18 cellular contexts compared by ENCODE assay signal in genomic region chrX:28205126-28205525, GRCh38.
DNase-seq lines count a peak whose midpoint lies in the region; ATAC-seq, FAIRE-seq and TF ChIP-seq lines count a peak whose summit lies in the region.
"Had no signal": no experiment of that assay in that cellular context is flagged by ENCODE, and none has a peak within 500 bp of the region (broad histone marks: within the 10 kb centered on the region; RNA-seq: fewer than 3 reads in every experiment).

No MANE protein-coding gene starts in this region.

- no peaks in the 10 kb centered on the region for H3K27me3 ChIP-seq in PC-3 (ENCODE audit: low read length)
- H3K27me3 ChIP-seq in bronchial epithelial cell (ENCODE audit: control insufficient read depth, insufficient read depth, low read length): no peaks in the 10 kb centered on the region
- H3K27me3 ChIP-seq in smooth muscle cell (ENCODE audit: low read depth): no peaks in the 10 kb centered on the region

- intact Hi-C loops in PC-3 (cut with micrococcal nuclease) (no loop called here), left colon (cut with DNase I, micrococcal nuclease) (no loop called here)

- BruUV-seq in PC-3 (replicated peaks; lab: Mats Ljungman, UMichigan): no TSS peak

- H4K20me1 ChIP-seq in PC-3 (ENCODE audit: low read length) (no peaks in the 10 kb centered on the region), smooth muscle cell (ENCODE audit: low read depth) (no peaks in the 10 kb centered on the region)

- peaks cover 6% of the 10 kb centered on the region for H3K9me3 Mint-ChIP-seq in stimulated activated effector memory CD8-positive, alpha-beta T cell treated with anti-CD3 and anti-CD28 coated beads, Interleukin-12 subunit alpha, Interleukin-12 subunit beta, amount 100 ng/mL, for 72 hours
- H3K9me3 Mint-ChIP-seq: CD4-positive, alpha-beta T cell had no signal

- H3K36me3 Mint-ChIP-seq in stimulated activated effector memory CD8-positive, alpha-beta T cell treated with anti-CD3 and anti-CD28 coated beads, Interleukin-12 subunit alpha, Interleukin-12 subunit beta, amount 100 ng/mL, for 72 hours: no peaks in the 10 kb centered on the region
- H3K36me3 Mint-ChIP-seq: IgD-negative memory B cell had no signal

- H3K4me3 ChIP-seq in PC-3 (ENCODE audit: low read length): no peak overlapping the region
- no peak overlapping the region for H3K4me3 ChIP-seq in bronchial epithelial cell (ENCODE audit: low read depth, low read length)
- H3K4me3 ChIP-seq in smooth muscle cell: no peak overlapping the region
- H3K4me3 ChIP-seq: A549 had no signal

- H3F3A ChIP-seq in PC-3 (ENCODE audit: low read length, unreplicated experiment): no peaks in the 10 kb centered on the region
- H3F3A ChIP-seq in smooth muscle cell (ENCODE audit: low read depth): no peaks in the 10 kb centered on the region

- ATAC-seq in PC-3 (no peak), left colon (peak; percentile 66), HG02588 (IDR thresholded peaks at IDR 0.05; ENCODE audit: unreplicated experiment) (no peak)
- ATAC-seq in stimulated activated effector memory CD8-positive, alpha-beta T cell treated with anti-CD3 and anti-CD28 coated beads, Interleukin-12 subunit alpha, Interleukin-12 subunit beta, amount 100 ng/mL, for 72 hours: no peak
- ATAC-seq: A549, HepG2 had no signal

- CTCF ChIA-PET in PC-3 (lab: Charles Lee): no interaction called here

- H3K27ac ChIP-seq in PC-3 (ENCODE audit: low read length): no peak overlapping the region
- H3K27ac ChIP-seq in smooth muscle cell (ENCODE audit: low read depth): no peak overlapping the region
- H3K27ac ChIP-seq: A549, C4-2B had no signal

- DNase-seq in PC-3: peak; percentile 28
- peak; percentile 16 for DNase-seq in bronchial epithelial cell (ENCODE audit: low read depth)
- DNase-seq in left colon: no peak
- DNase-seq in smooth muscle cell (lab: John Stamatoyannopoulos, UW; ENCODE audit: unreplicated experiment): no peak
- DNase-seq in cortex of kidney (lab: John Stamatoyannopoulos, UW): no peak
- DNase-seq in stimulated activated effector memory CD8-positive, alpha-beta T cell treated with anti-CD3 and anti-CD28 coated beads, Interleukin-12 subunit alpha, Interleukin-12 subunit beta, amount 100 ng/mL, for 72 hours (ENCODE audit: low spot score in 2 of 2): no peak
- DNase-seq: AML-193; CD4-positive, alpha-beta T cell; DMS79 treated with DMSO at 0.1 percent for 48 hours; GF-D8; H9 had no signal

- no peak for FAIRE-seq in bronchial epithelial cell (lab: Jason Lieb, UNC)
- FAIRE-seq: GM19239, H1, HepG2 had no signal

- POLR2A ChIA-PET in PC-3 (lab: Charles Lee; ENCODE audit: unreplicated experiment): no interaction called here

- H2AFZ ChIP-seq in PC-3 (ENCODE audit: low read length): no peak overlapping the region
- no peak overlapping the region for H2AFZ ChIP-seq in smooth muscle cell (ENCODE audit: low read depth)

- 0 out of 2 replicates have a peak overlapping the region, but pooled peaks have one; percentile 17 for H3K4me2 ChIP-seq in PC-3 (ENCODE audit: low read length)
- H3K4me2 ChIP-seq in smooth muscle cell: no peak overlapping the region
- H3K4me2 ChIP-seq: A549 had no signal

- no peak overlapping the region for H3K9ac ChIP-seq in PC-3 (ENCODE audit: low read length)
- H3K9ac ChIP-seq in smooth muscle cell (ENCODE audit: low read depth): no peak overlapping the region

- TF ChIP-seq CTCF in PC-3 (conservative IDR thresholded peaks at IDR 0.05; ENCODE audit: low read depth, low read length) (no peak), bronchial epithelial cell (IDR thresholded peaks at IDR 0.05; ENCODE audit: insufficient read depth, low read length, severe bottlenecking) (no peak), smooth muscle cell (IDR thresholded peaks at IDR 0.05; ENCODE audit: borderline replicate concordance, insufficient read depth, poor library complexity, severe bottlenecking) (no peak)

- H3K9me2 ChIP-seq in PC-3 (replicated peaks; ENCODE audit: low read length): no peaks in the 10 kb centered on the region

- H3K36me3 ChIP-seq in PC-3 (ENCODE audit: low read depth, low read length): no peaks in the 10 kb centered on the region
- no peaks in the 10 kb centered on the region for H3K36me3 ChIP-seq in bronchial epithelial cell (ENCODE audit: control insufficient read depth, insufficient read depth, low read length)
- H3K36me3 ChIP-seq in smooth muscle cell (ENCODE audit: low read depth): no peaks in the 10 kb centered on the region

- no peaks in the 10 kb centered on the region for H3K9me3 ChIP-seq in PC-3 (ENCODE audit: low read length)
- H3K9me3 ChIP-seq in smooth muscle cell (replicated peaks; ENCODE audit: low read depth): no peaks in the 10 kb centered on the region
- H3K9me3 ChIP-seq: A549 had no signal

- H3K79me2 ChIP-seq in PC-3 (ENCODE audit: low read length): no peaks in the 10 kb centered on the region
- H3K79me2 ChIP-seq in smooth muscle cell (ENCODE audit: low read depth): no peaks in the 10 kb centered on the region

- H3K27ac Mint-ChIP-seq in stimulated activated effector memory CD8-positive, alpha-beta T cell treated with anti-CD3 and anti-CD28 coated beads, Interleukin-12 subunit alpha, Interleukin-12 subunit beta, amount 100 ng/mL, for 72 hours: no peak overlapping the region
- H3K27ac Mint-ChIP-seq: CD4-positive, alpha-beta T cell; H9; IgD-negative memory B cell had no signal

- no peaks in the 10 kb centered on the region for H3K4me1 Mint-ChIP-seq in stimulated activated effector memory CD8-positive, alpha-beta T cell treated with anti-CD3 and anti-CD28 coated beads, Interleukin-12 subunit alpha, Interleukin-12 subunit beta, amount 100 ng/mL, for 72 hours

- H3K4me3 Mint-ChIP-seq in stimulated activated effector memory CD8-positive, alpha-beta T cell treated with anti-CD3 and anti-CD28 coated beads, Interleukin-12 subunit alpha, Interleukin-12 subunit beta, amount 100 ng/mL, for 72 hours: no peak overlapping the region
- H3K4me3 Mint-ChIP-seq: CD4-positive, alpha-beta T cell; IgD-negative memory B cell had no signal

- H3K4me1 ChIP-seq in PC-3 (ENCODE audit: insufficient read depth, low read length) (peaks cover 4% of the 10 kb centered on the region; the same call in 1 of the 2 replicates), smooth muscle cell (ENCODE audit: low read depth) (no peaks in the 10 kb centered on the region)
- H3K4me1 ChIP-seq: A549 had no signal

Comparison
In these comparisons a context has a peak if more than half of its experiments do, and no peak if none do; other contexts are left out.
1. DNase-seq: peak in PC-3 (single experiment) and bronchial epithelial cell (single experiment); none in left colon (0 of 2), smooth muscle cell (single experiment), cortex of kidney (single experiment) and stimulated activated effector memory CD8-positive, alpha-beta T cell treated with anti-CD3 and anti-CD28 coated beads, Interleukin-12 subunit alpha, Interleukin-12 subunit beta, amount 100 ng/mL, for 72 hours (0 of 2).